1 cellular context compared by ENCODE assay signal in genomic region chr10:45594276-45595157, GRCh38.
TF ChIP-seq lines count a peak whose summit lies in the region.

No MANE protein-coding gene starts in this region.

TF ChIP-seq in HepG2, 621 proteins besides CTCF, POLR2A, EP300 and RAD21 (continued from another document and continues in another):
- TF ChIP-seq KIAA2018 (CRISPR knock-in tag; IDR thresholded peaks at IDR 0.05; ENCODE audit: borderline replicate concordance) = no peak
- TF ChIP-seq FOSL1 (CRISPR knock-in tag; IDR thresholded peaks at IDR 0.05; ENCODE audit: borderline replicate concordance) = no peak
- TF ChIP-seq NAIF1 (CRISPR knock-in tag; IDR thresholded peaks at IDR 0.05; ENCODE audit: borderline replicate concordance) = peak; percentile 72
- TF ChIP-seq ZNF382 (CRISPR knock-in tag; IDR thresholded peaks at IDR 0.05; ENCODE audit: borderline replicate concordance) = no peak
- TF ChIP-seq TCF12 (IDR thresholded peaks at IDR 0.05) = no peak
- peak; percentile 91 for TF ChIP-seq TCF12 (CRISPR knock-in tag; IDR thresholded peaks at IDR 0.05)
- no peak for TF ChIP-seq ZNF562 (CRISPR knock-in tag; IDR thresholded peaks at IDR 0.05; ENCODE audit: borderline replicate concordance)
- no peak for TF ChIP-seq ZNF570 (CRISPR knock-in tag; IDR thresholded peaks at IDR 0.05; ENCODE audit: borderline replicate concordance)
- TF ChIP-seq XBP1 (CRISPR knock-in tag; IDR thresholded peaks at IDR 0.05) = no peak
- TF ChIP-seq ZNF18 (CRISPR knock-in tag; IDR thresholded peaks at IDR 0.05; ENCODE audit: insufficient replicate concordance) = peak; percentile 47
- no peak for TF ChIP-seq ZNF224 (CRISPR knock-in tag; IDR thresholded peaks at IDR 0.05)
- no peak for TF ChIP-seq ATF1 (CRISPR knock-in tag; IDR thresholded peaks at IDR 0.05)
- peak; percentile 55 for TF ChIP-seq NFYC (CRISPR knock-in tag; IDR thresholded peaks at IDR 0.05)
- TF ChIP-seq MTERF4 (CRISPR knock-in tag; IDR thresholded peaks at IDR 0.05) = peak; percentile 78
- peak; percentile 35; the same call in 1 of the 2 replicates for TF ChIP-seq HNF4G (IDR thresholded peaks at IDR 0.05; ENCODE audit: borderline replicate concordance, low read depth, low read length)
- TF ChIP-seq HNF4G (CRISPR knock-in tag; IDR thresholded peaks at IDR 0.05; ENCODE audit: borderline replicate concordance, low read depth) = 0 out of 2 replicates have a peak, but pooled peaks have one; percentile 49
- no peak for TF ChIP-seq SNRNP70 (IDR thresholded peaks at IDR 0.05; ENCODE audit: low read depth, low read length)
- no peak for TF ChIP-seq NR3C1 (CRISPR knock-in tag; IDR thresholded peaks at IDR 0.05)
- TF ChIP-seq TCF7L2 (IDR thresholded peaks at IDR 0.05; ENCODE audit: low read depth, low read length) = no peak
- TF ChIP-seq ZSCAN30 (CRISPR knock-in tag; IDR thresholded peaks at IDR 0.05) = peak; percentile 88; the same call in 1 of the 2 replicates
- TF ChIP-seq ZNF331 (CRISPR knock-in tag; IDR thresholded peaks at IDR 0.05) = peak; percentile 76
- TF ChIP-seq DZIP1 (CRISPR knock-in tag; IDR thresholded peaks at IDR 0.05) = no peak
- no peak for TF ChIP-seq EZH2 (conservative IDR thresholded peaks at IDR 0.05; ENCODE audit: low read depth, low read length)
- peak; percentile 84 for TF ChIP-seq FOXJ3 (CRISPR knock-in tag; IDR thresholded peaks at IDR 0.05; ENCODE audit: borderline replicate concordance)
- TF ChIP-seq ZNF841 (CRISPR knock-in tag; IDR thresholded peaks at IDR 0.05; ENCODE audit: borderline replicate concordance) = no peak
- TF ChIP-seq SMARCC2 (IDR thresholded peaks at IDR 0.05) = no peak
- no peak for TF ChIP-seq THYN1 (CRISPR knock-in tag; IDR thresholded peaks at IDR 0.05; ENCODE audit: borderline replicate concordance, low read depth)
- peak; percentile 70; the same call in 1 of the 2 replicates for TF ChIP-seq ZNF44 (CRISPR knock-in tag; IDR thresholded peaks at IDR 0.05)
- peak; percentile 75 for TF ChIP-seq ZNF501 (CRISPR knock-in tag; IDR thresholded peaks at IDR 0.05)
- TF ChIP-seq RBAK (CRISPR knock-in tag; IDR thresholded peaks at IDR 0.05) = no peak
- peak; percentile 89; the same call in 1 of the 2 replicates for TF ChIP-seq ZBTB25 (CRISPR knock-in tag; IDR thresholded peaks at IDR 0.05)
- no peak for TF ChIP-seq ZBTB42 (CRISPR knock-in tag; IDR thresholded peaks at IDR 0.05)
- TF ChIP-seq CHD2 (IDR thresholded peaks at IDR 0.05; ENCODE audit: low read depth, low read length) = no peak
- no peak; the same call in 1 of the 2 replicates for TF ChIP-seq ZSCAN20 (CRISPR knock-in tag; IDR thresholded peaks at IDR 0.05; ENCODE audit: borderline replicate concordance)
- peak; percentile 80 for TF ChIP-seq E2F1 (CRISPR knock-in tag; IDR thresholded peaks at IDR 0.05)
- no peak for TF ChIP-seq ZNF496 (CRISPR knock-in tag; IDR thresholded peaks at IDR 0.05; ENCODE audit: insufficient replicate concordance)
- no peak for TF ChIP-seq SRSF9 (IDR thresholded peaks at IDR 0.05; ENCODE audit: borderline replicate concordance, insufficient read depth, low read depth, low read length, poor library complexity, severe bottlenecking)
- no peak for TF ChIP-seq ZNF30 (CRISPR knock-in tag; IDR thresholded peaks at IDR 0.05)
- peak; percentile 55; the same call in 1 of the 2 replicates for TF ChIP-seq ZNF558 (CRISPR knock-in tag; IDR thresholded peaks at IDR 0.05; ENCODE audit: borderline replicate concordance)
- TF ChIP-seq ZNF552 (CRISPR knock-in tag; IDR thresholded peaks at IDR 0.05; ENCODE audit: borderline replicate concordance) = no peak
- TF ChIP-seq ZBTB49 (CRISPR knock-in tag; IDR thresholded peaks at IDR 0.05; ENCODE audit: borderline replicate concordance) = peak; percentile 73; the same call in 1 of the 2 replicates
- no peak for TF ChIP-seq ZNF512B (CRISPR knock-in tag; IDR thresholded peaks at IDR 0.05; ENCODE audit: borderline replicate concordance)
